In genomic region chr10:54402576-54402975, GRCh38 we compare ENCODE assay signal across 9 cellular contexts.
DNase-seq lines count a peak whose midpoint lies in the region; ATAC-seq and TF ChIP-seq lines count a peak whose summit lies in the region.
"Had no signal": no experiment of that assay in that cellular context is flagged by ENCODE, and none has a peak within 500 bp of the region (broad histone marks: within the 10 kb centered on the region; RNA-seq: fewer than 3 reads in every experiment).

No MANE protein-coding gene starts in this region.

- H3K27ac ChIP-seq in PC-3 (ENCODE audit: low read length) = no peak overlapping the region
- no peak overlapping the region for H3K27ac ChIP-seq in fibroblast of lung (ENCODE audit: insufficient read depth, low read length)
- no peak overlapping the region for H3K27ac ChIP-seq in spleen

- H3K79me2 ChIP-seq in PC-3 (ENCODE audit: low read length) (no peaks in the 10 kb centered on the region), fibroblast of lung (ENCODE audit: control insufficient read depth, insufficient read depth, low read length) (no peaks in the 10 kb centered on the region)

- H3K4me1 ChIP-seq in PC-3 (ENCODE audit: insufficient read depth, low read length) (no peaks in the 10 kb centered on the region), fibroblast of lung (ENCODE audit: control insufficient read depth, extremely low read depth, insufficient read depth, low read length) (no peaks in the 10 kb centered on the region), spleen (no peaks in the 10 kb centered on the region)

- H3K36me3 ChIP-seq in PC-3 (ENCODE audit: low read depth, low read length) (no peaks in the 10 kb centered on the region), fibroblast of lung (ENCODE audit: control insufficient read depth, insufficient read depth, low read length) (no peaks in the 10 kb centered on the region), spleen (no peaks in the 10 kb centered on the region)

- peak; percentile 12 for DNase-seq in NCI-H510A treated with DMSO at 0.1 percent for 48 hours (lab: John Stamatoyannopoulos, UW)
- DNase-seq in NCI-H510A (lab: John Stamatoyannopoulos, UW) = no peak
- peak; percentile 76 for DNase-seq in PC-3
- peak; percentile 9 to 65 for DNase-seq in fibroblast of lung (ENCODE audit: low read depth in 2 of 2)
- peak; percentile 38 for DNase-seq in renal cortical epithelial cell (ENCODE audit: low read depth)
- no peak for DNase-seq in HuH-7.5 (ENCODE audit: low spot score)
- no peak for DNase-seq in spleen
- DNase-seq: NCI-H2227 treated with DMSO at 0.1 percent for 48 hours had no signal

- H3K27me3 ChIP-seq in PC-3 (ENCODE audit: low read length) = no peaks in the 10 kb centered on the region
- H3K27me3 ChIP-seq in fibroblast of lung (ENCODE audit: control insufficient read depth, insufficient read depth, low read length) = no peaks in the 10 kb centered on the region
- H3K27me3 ChIP-seq in spleen (replicated peaks in 1 of 7) = no peaks in the 10 kb centered on the region

- H4K20me1 ChIP-seq in PC-3 (ENCODE audit: low read length) (no peaks in the 10 kb centered on the region), fibroblast of lung (ENCODE audit: control insufficient read depth, extremely low read depth, insufficient read depth, low read length) (no peaks in the 10 kb centered on the region)

- ATAC-seq in PC-3 (peak; percentile 76), HG03565 (IDR thresholded peaks at IDR 0.05; ENCODE audit: unreplicated experiment) (no peak)

- H2AFZ ChIP-seq in PC-3 (ENCODE audit: low read length) (no peak overlapping the region), fibroblast of lung (ENCODE audit: low read length) (no peak overlapping the region)

- H3K9ac ChIP-seq in PC-3 (ENCODE audit: low read length) (no peak overlapping the region), fibroblast of lung (ENCODE audit: insufficient read depth, low read length) (no peak overlapping the region)

- CTCF ChIA-PET in PC-3 (lab: Charles Lee) = interaction anchor here (0.6 to 1.0 kb wide), 3 partner anchors 269 to 1456 kb away, joined by 3 to 5 read pairs (median 3); no protein-coding TSS in a partner anchor

- H3K4me2 ChIP-seq in PC-3 (ENCODE audit: low read length) (no peak overlapping the region), fibroblast of lung (ENCODE audit: extremely low read depth, insufficient read depth, low read length) (no peak overlapping the region)

- POLR2A ChIA-PET in PC-3 (lab: Charles Lee; ENCODE audit: unreplicated experiment) = interaction anchor here (0.6 kb wide), 1 partner anchor 516 kb away, joined by 37 read pairs; no protein-coding TSS in a partner anchor

- no peak for TF ChIP-seq POLR2A in spleen (IDR thresholded peaks at IDR 0.05)

- intact Hi-C loops in PC-3 (cut with micrococcal nuclease) (loop anchor here (1.0 to 10.0 kb wide), 10 partner anchors 269 to 1584 kb away; no protein-coding TSS in a partner anchor), spleen (cut with DNase I; ENCODE audit: low total_unique reads) (no loop called here)

- H3F3A ChIP-seq in PC-3 (ENCODE audit: low read length, unreplicated experiment) = no peaks in the 10 kb centered on the region

- WGBS in spleen, 5 donors = 60 to 69% (median 63%) methylated on average over 1 of the region's 1 CpG

- H3K9me3 ChIP-seq in PC-3 (ENCODE audit: low read length) = no peaks in the 10 kb centered on the region
- no peaks in the 10 kb centered on the region for H3K9me3 ChIP-seq in fibroblast of lung (ENCODE audit: control insufficient read depth, insufficient read depth, low read depth, low read length)
- peaks cover 0 to 6% (median 0%) of the 10 kb centered on the region in 8 donors for H3K9me3 ChIP-seq in spleen

- BruUV-seq in PC-3 (replicated peaks; lab: Mats Ljungman, UMichigan) = no TSS peak

- TF ChIP-seq CTCF in PC-3 (conservative IDR thresholded peaks at IDR 0.05; ENCODE audit: low read depth, low read length) = peak; percentile 92
- TF ChIP-seq CTCF in fibroblast of lung (conservative IDR thresholded peaks at IDR 0.05 in 1 of 2, IDR thresholded peaks at IDR 0.05 in 1 of 2; ENCODE audit: low read depth in 1 of 2, low read length in 2 of 2) = peak in 1 of 2 donors; percentile 55
- peak in 3 of 11 experiments; percentile 7 to 37 (median 21) for TF ChIP-seq CTCF in spleen (IDR thresholded peaks at IDR 0.05 in 8 of 11, conservative IDR thresholded peaks at IDR 0.05 in 3 of 11)

- no peaks in the 10 kb centered on the region for H3K9me2 ChIP-seq in PC-3 (replicated peaks; ENCODE audit: low read length)

- H3K4me3 ChIP-seq in PC-3 (ENCODE audit: low read length) (no peak overlapping the region), fibroblast of lung (replicated peaks in 1 of 4; ENCODE audit: control extremely low read depth in 1 of 4, insufficient read depth in 1 of 4, low read depth in 3 of 4, low read length in 4 of 4) (no peak overlapping the region), spleen (no peak overlapping the region)

Comparison
In these comparisons a context has a peak if more than half of its experiments do, and no peak if none do; other contexts are left out.
1. DNase-seq: peak in NCI-H510A treated with DMSO at 0.1 percent for 48 hours (single experiment), PC-3 (single experiment), fibroblast of lung (2 of 2) and renal cortical epithelial cell (single experiment); none in NCI-H510A (single experiment), HuH-7.5 (single experiment) and spleen (single experiment).